14 cellular contexts compared by ENCODE assay signal in genomic region chr2:47307066-47307465, GRCh38.
DNase-seq lines count a peak whose midpoint lies in the region; ATAC-seq and TF ChIP-seq lines count a peak whose summit lies in the region.
"Had no signal": no experiment of that assay in that cellular context is flagged by ENCODE, and none has a peak within 500 bp of the region (broad histone marks: within the 10 kb centered on the region; RNA-seq: fewer than 3 reads in every experiment).

No MANE protein-coding gene starts in this region.

- H3K4me3 Mint-ChIP-seq in nephron progenitor cell, result no peak overlapping the region
- H3K4me3 Mint-ChIP-seq: CD4-positive, alpha-beta T cell; endodermal cell; stimulated activated naive CD8-positive, alpha-beta T cell treated with anti-CD3 and anti-CD28 coated beads, Interleukin-15, Interleukin-2, amounts not matched to agents 100 ng/mL and 50 ng/mL, for 24 hours had no signal

- H3K4me1 ChIP-seq in SK-N-SH (ENCODE audit: control insufficient read depth in 1 of 2, insufficient read depth in 2 of 2, low read depth in 1 of 2, low read length in 1 of 2), result peaks cover 5 to 32% of the 10 kb centered on the region in 2 experiments; a peak in 3 of 4 replicates

- peaks cover 49% of the 10 kb centered on the region for H3K4me1 Mint-ChIP-seq in nephron progenitor cell

- TF ChIP-seq EP300 in SK-N-SH (IDR thresholded peaks at IDR 0.05; ENCODE audit: borderline replicate concordance in 1 of 2, low read depth in 1 of 2, low read length in 1 of 2), result no peak

- no peaks in the 10 kb centered on the region for H4K20me1 ChIP-seq in SK-N-SH (ENCODE audit: insufficient read depth)

- no peaks in the 10 kb centered on the region for H3K9me2 ChIP-seq in SK-N-SH

- DNase-seq in DMS 273 (lab: John Stamatoyannopoulos, UW; ENCODE audit: unreplicated experiment), result peak; percentile 96
- DNase-seq in NCI-H146 treated with DMSO at 0.1 percent for 48 hours (lab: John Stamatoyannopoulos, UW; ENCODE audit: unreplicated experiment), result peak; percentile 16
- DNase-seq in SK-N-SH, result peak; percentile 57
- no peak for DNase-seq in nephron progenitor cell
- DNase-seq in stimulated activated CD4-positive, alpha-beta T cell treated with anti-CD3 and anti-CD28 coated beads, Interleukin-4, amount 100 ng/mL, for 24 hours, result no peak
- DNase-seq in OCI-M1 (lab: John Stamatoyannopoulos, UW), result no peak
- DNase-seq in stimulated activated CD4-positive, alpha-beta T cell treated with anti-CD3 and anti-CD28 coated beads, Interleukin-1b, Interleukin-23, amount 100 ng/mL, for 48 hours, result no peak
- DNase-seq: activated CD4-positive, alpha-beta T cell treated with anti-CD3 and anti-CD28 coated beads for 1 hour; activated T-cell treated with anti-CD3 and anti-CD28 coated beads, Interleukin-2, amount 50 U/mL, for 48 hours; CD4-positive, alpha-beta T cell; endodermal cell; hippocampal formation had no signal

- H3K27me3 ChIP-seq in SK-N-SH (ENCODE audit: insufficient read depth), result no peaks in the 10 kb centered on the region

- no peak overlapping the region for H3K4me3 ChIP-seq in SK-N-SH (ENCODE audit: low read depth in 2 of 2, low read length in 1 of 2)

- no peak for TF ChIP-seq RAD21 in SK-N-SH (IDR thresholded peaks at IDR 0.05; ENCODE audit: low read length)

- ATAC-seq in GM18907 (IDR thresholded peaks at IDR 0.05; ENCODE audit: unreplicated experiment), result no peak

- H3K9ac ChIP-seq in SK-N-SH, result no peak overlapping the region

- POLR2A ChIA-PET in SK-N-SH (lab: Yijun Ruan, JAX), result interaction anchor here (0.5 to 0.6 kb wide), 2 partner anchors 10 to 28 kb away, joined by 3 to 5 read pairs; no protein-coding TSS in a partner anchor

- H3K36me3 Mint-ChIP-seq in nephron progenitor cell (ENCODE audit: low read depth), result peaks cover 5% of the 10 kb centered on the region

- H2AFZ ChIP-seq in SK-N-SH (ENCODE audit: low read depth), result no peak overlapping the region

- H3K36me3 ChIP-seq in SK-N-SH (replicated peaks in 1 of 2; ENCODE audit: control insufficient read depth in 1 of 2, insufficient read depth in 2 of 2, low read length in 1 of 2), result no peaks in the 10 kb centered on the region

- peaks cover 3% of the 10 kb centered on the region for H3K27me3 Mint-ChIP-seq in nephron progenitor cell (ENCODE audit: low read depth, poor library complexity)

- H3K27ac Mint-ChIP-seq in nephron progenitor cell, result peak overlapping the region; percentile 21
- H3K27ac Mint-ChIP-seq: CD4-positive, alpha-beta T cell; endodermal cell; stimulated activated naive CD8-positive, alpha-beta T cell treated with anti-CD3 and anti-CD28 coated beads, Interleukin-15, Interleukin-2, amounts not matched to agents 100 ng/mL and 50 ng/mL, for 24 hours had no signal

- H3K27ac ChIP-seq in SK-N-SH (ENCODE audit: low read depth in 2 of 2, low read length in 1 of 2), result no peak overlapping the region

- H3F3A ChIP-seq in SK-N-SH (replicated peaks; ENCODE audit: insufficient read depth), result no peaks in the 10 kb centered on the region

- no peaks in the 10 kb centered on the region for H3K9me3 ChIP-seq in SK-N-SH

- TF ChIP-seq CTCF in SK-N-SH (IDR thresholded peaks at IDR 0.05) (no peak), nephron progenitor cell (IDR thresholded peaks at IDR 0.05) (no peak)

- no peaks in the 10 kb centered on the region for H3K79me2 ChIP-seq in SK-N-SH (ENCODE audit: insufficient read depth)

- CTCF ChIA-PET in SK-N-SH (lab: Yijun Ruan, JAX), result interaction anchor here (1.0 to 4.7 kb wide), 6 partner anchors 11 to 460 kb away, joined by 3 to 44 read pairs (median 6); no protein-coding TSS in a partner anchor

- no peak overlapping the region for H3K4me2 ChIP-seq in SK-N-SH

- H3K9me3 Mint-ChIP-seq in nephron progenitor cell, result no peaks in the 10 kb centered on the region
- H3K9me3 Mint-ChIP-seq: CD4-positive, alpha-beta T cell; endodermal cell; stimulated activated naive CD8-positive, alpha-beta T cell treated with anti-CD3 and anti-CD28 coated beads, Interleukin-15, Interleukin-2, amounts not matched to agents 100 ng/mL and 50 ng/mL, for 24 hours had no signal

TF ChIP-seq in SK-N-SH, 30 proteins besides CTCF, POLR2A, EP300 and RAD21:
- TF ChIP-seq GATA2 (CRISPR knock-in tag; IDR thresholded peaks at IDR 0.05), result no peak
- TF ChIP-seq NFIC (IDR thresholded peaks at IDR 0.05; ENCODE audit: borderline replicate concordance), result peak; percentile 62; the same call in 1 of the 2 replicates

Comparison
In these comparisons a context has a peak if more than half of its experiments do, and no peak if none do; other contexts are left out.
1. DNase-seq: peak in DMS 273 (single experiment), NCI-H146 treated with DMSO at 0.1 percent for 48 hours (single experiment) and SK-N-SH (single experiment); none in nephron progenitor cell (single experiment), stimulated activated CD4-positive, alpha-beta T cell treated with anti-CD3 and anti-CD28 coated beads, Interleukin-4, amount 100 ng/mL, for 24 hours (single experiment), OCI-M1 (single experiment) and stimulated activated CD4-positive, alpha-beta T cell treated with anti-CD3 and anti-CD28 coated beads, Interleukin-1b, Interleukin-23, amount 100 ng/mL, for 48 hours (single experiment).